15 cellular contexts compared by ENCODE assay signal in genomic region chr20:24499472-24499871, GRCh38. TPM values are rescaled to one million over a fixed set of nuclear protein-coding genes. Genes with fewer than 3 reads are reported as not detected.
DNase-seq lines count a peak whose midpoint lies in the region; ATAC-seq and TF ChIP-seq lines count a peak whose summit lies in the region.
"Had no signal": no experiment of that assay in that cellular context is flagged by ENCODE, and none has a peak within 500 bp of the region (broad histone marks: within the 10 kb centered on the region; RNA-seq: fewer than 3 reads in every experiment).

No MANE protein-coding gene starts in this region.

- H2AFZ ChIP-seq in H9 (ENCODE audit: low read length), result no peak overlapping the region
- H2AFZ ChIP-seq: GM23248 had no signal

- H2BK5ac ChIP-seq in H9 (ENCODE audit: insufficient read length, low read length), result no peak overlapping the region

- no peaks in the 10 kb centered on the region for H3K79me1 ChIP-seq in H9 (ENCODE audit: insufficient read depth, low read depth, low read length, poor library complexity, severe bottlenecking)

- no peak overlapping the region for H2BK20ac ChIP-seq in H9 (ENCODE audit: low read depth, low read length, poor library complexity, severe bottlenecking)

- no peak overlapping the region for H3K4ac ChIP-seq in H9 (ENCODE audit: low read depth, low read length)

- CTCF ChIA-PET in CD4-positive, alpha-beta memory T cell (lab: Charles Lee; ENCODE audit: partially characterized antibody), result no interaction called here

- H3K36me3 Mint-ChIP-seq in H9 (ENCODE audit: insufficient read depth in 1 of 3, low read depth in 3 of 3), result peaks cover 0 to 2% (median 2%) of the 10 kb centered on the region in 3 experiments; a peak in 2 of 7 replicates
- no peaks in the 10 kb centered on the region for H3K36me3 Mint-ChIP-seq in CD4-positive, alpha-beta memory T cell
- H3K36me3 Mint-ChIP-seq: CD8-positive, alpha-beta T cell had no signal

- H3K27ac Mint-ChIP-seq in H9, result no peak overlapping the region
- H3K27ac Mint-ChIP-seq in CD4-positive, alpha-beta memory T cell, result no peak overlapping the region
- H3K27ac Mint-ChIP-seq: CD8-positive, alpha-beta T cell had no signal

- no peaks in the 10 kb centered on the region for H3K9me3 Mint-ChIP-seq in H9
- no peaks in the 10 kb centered on the region for H3K9me3 Mint-ChIP-seq in CD4-positive, alpha-beta memory T cell
- H3K9me3 Mint-ChIP-seq: CD8-positive, alpha-beta T cell had no signal

- intact Hi-C loops in spleen (cut with DNase I; ENCODE audit: low total_unique reads), result no loop called here
- intact Hi-C loops in CD4-positive, alpha-beta memory T cell (cut with micrococcal nuclease), result no loop called here

- no peak overlapping the region for H2AK5ac ChIP-seq in H9 (ENCODE audit: insufficient read length, low read length)

- H2BK120ac ChIP-seq in H9 (ENCODE audit: low read depth, low read length, poor library complexity, severe bottlenecking), result no peak overlapping the region

- H3K23me2 ChIP-seq in H9 (ENCODE audit: insufficient read length, low read depth, low read length, poor library complexity, severe bottlenecking), result no peaks in the 10 kb centered on the region

- H3K27ac ChIP-seq in H9 (ENCODE audit: insufficient read length, low read depth, low read length), result no peak overlapping the region
- H3K27ac ChIP-seq in spleen, result no peak overlapping the region
- H3K27ac ChIP-seq in CD4-positive, alpha-beta memory T cell (ENCODE audit: low read depth, low read length), result no peak overlapping the region
- H3K27ac ChIP-seq: GM23248 had no signal

- no peak overlapping the region for H2BK15ac ChIP-seq in H9 (ENCODE audit: low read depth, low read length)

- H2BK12ac ChIP-seq in H9 (ENCODE audit: insufficient read length, low read depth, low read length), result no peak overlapping the region

- TF ChIP-seq POLR2A in spleen (IDR thresholded peaks at IDR 0.05), result no peak

- no peaks in the 10 kb centered on the region for H3K27me3 Mint-ChIP-seq in H9 (ENCODE audit: low read depth)
- H3K27me3 Mint-ChIP-seq in CD4-positive, alpha-beta memory T cell, result no peaks in the 10 kb centered on the region

- H3K18ac ChIP-seq in H9 (ENCODE audit: insufficient read length, low read depth, low read length), result no peak overlapping the region

- H3K27me3 ChIP-seq in H9 (ENCODE audit: insufficient read depth, low read length) (no peaks in the 10 kb centered on the region), spleen (replicated peaks in 1 of 7) (peaks cover 0 to 8% (median 0%) of the 10 kb centered on the region in 7 donors)
- H3K27me3 ChIP-seq in CD4-positive, alpha-beta memory T cell (ENCODE audit: insufficient read depth, low read length), result no peaks in the 10 kb centered on the region

- H3K14ac ChIP-seq in H9 (ENCODE audit: insufficient read depth, low read length), result no peak overlapping the region

- no peak overlapping the region for H3K4me3 Mint-ChIP-seq in H9
- H3K4me3 Mint-ChIP-seq in CD4-positive, alpha-beta memory T cell, result no peak overlapping the region
- H3K4me3 Mint-ChIP-seq: CD8-positive, alpha-beta T cell had no signal

- H4K91ac ChIP-seq in H9 (ENCODE audit: insufficient read length, low read depth, low read length), result no peak overlapping the region

- ATAC-seq in GM19467 (IDR thresholded peaks at IDR 0.05; ENCODE audit: unreplicated experiment), result no peak
- ATAC-seq: CD8-positive, alpha-beta T cell; GM12878; HCT116 had no signal

- H3K23ac ChIP-seq in H9 (ENCODE audit: insufficient read length, low read depth, low read length), result no peak overlapping the region

- no peak overlapping the region for H3K56ac ChIP-seq in H9 (ENCODE audit: insufficient read length, low read depth, low read length)

- H3K4me2 ChIP-seq in H9 (ENCODE audit: insufficient read depth, insufficient read length, low read length), result no peak overlapping the region

- H4K20me1 ChIP-seq in H9 (ENCODE audit: control insufficient read depth, insufficient read depth, insufficient read length), result no peaks in the 10 kb centered on the region

- no peak for TF ChIP-seq CTCF in H9 (conservative IDR thresholded peaks at IDR 0.05)
- no peak for TF ChIP-seq CTCF in spleen (IDR thresholded peaks at IDR 0.05 in 8 of 11, conservative IDR thresholded peaks at IDR 0.05 in 3 of 11)

- no peak overlapping the region for H4K5ac ChIP-seq in H9 (ENCODE audit: insufficient read length, low read depth, low read length)

- no CpG with 5 or more reads among the region's 6 CpGs for WGBS in H9 (ENCODE audit: extremely low coverage, insufficient read length, low lambda C conversion rate)
- WGBS in spleen, 5 donors, result 84 to 96% (median 92%) methylated on average over 6 of the region's 6 CpGs

- H4K8ac ChIP-seq in H9 (replicated peaks; ENCODE audit: insufficient read length, low read depth, low read length), result no peak overlapping the region

- H3K9me3 ChIP-seq in H9 (ENCODE audit: control insufficient read depth, low read depth, low read length), result no peaks in the 10 kb centered on the region
- H3K9me3 ChIP-seq in spleen, result no peaks in the 10 kb centered on the region
- no peaks in the 10 kb centered on the region for H3K9me3 ChIP-seq in CD4-positive, alpha-beta memory T cell (ENCODE audit: control insufficient read depth in 1 of 2, low read length in 2 of 2)
- H3K9me3 ChIP-seq: Caco-2 had no signal

- H3K4me1 ChIP-seq in H9 (ENCODE audit: insufficient read depth, low read length) (no peaks in the 10 kb centered on the region), spleen (no peaks in the 10 kb centered on the region)
- no peaks in the 10 kb centered on the region for H3K4me1 ChIP-seq in CD4-positive, alpha-beta memory T cell (ENCODE audit: insufficient read depth, low read length)
- H3K4me1 ChIP-seq: Caco-2 had no signal

- H3T11ph ChIP-seq in H9 (ENCODE audit: low read length), result no peak overlapping the region

- DNase-seq in H9, result peak; percentile 2
- peak; percentile 4 for DNase-seq in NCI-H2029 treated with DMSO at 0.1 percent for 48 hours (lab: John Stamatoyannopoulos, UW)
- peak; percentile 19 for DNase-seq in spleen
- DNase-seq in NCI-H510A (lab: John Stamatoyannopoulos, UW), result no peak
- DNase-seq in CD4-positive, alpha-beta memory T cell, result no peak
- DNase-seq: Caco-2; CD8-positive, alpha-beta T cell; DMS153; DND-41; GDM1; GM23248; H7 had no signal

- H3K9ac ChIP-seq in H9 (ENCODE audit: extremely low read depth, insufficient read length, low read length), result no peak overlapping the region
- H3K9ac ChIP-seq: GM23248 had no signal

- no peaks in the 10 kb centered on the region for H3K79me2 ChIP-seq in H9 (ENCODE audit: insufficient read depth, low read length)

- POLR2A ChIA-PET in CD4-positive, alpha-beta memory T cell (lab: Charles Lee; ENCODE audit: partially characterized antibody), result no interaction called here

- H3K4me1 Mint-ChIP-seq in H9, result peaks cover 0 to 10% of the 10 kb centered on the region in 2 experiments; a peak in 2 of 4 replicates
- no peaks in the 10 kb centered on the region for H3K4me1 Mint-ChIP-seq in CD4-positive, alpha-beta memory T cell

- no peaks in the 10 kb centered on the region for H3K36me3 ChIP-seq in spleen
- H3K36me3 ChIP-seq in CD4-positive, alpha-beta memory T cell (ENCODE audit: insufficient read depth, low read length), result no peaks in the 10 kb centered on the region

- no peak overlapping the region for H3K4me3 ChIP-seq in spleen
- H3K4me3 ChIP-seq in CD4-positive, alpha-beta memory T cell (ENCODE audit: low read length in 2 of 2), result no peak overlapping the region
- H3K4me3 ChIP-seq: GM12878, GM23248 had no signal

RNA-seq across cellular contexts. Expression of gene SYNDIG1, which starts 30.0 kb away (rescaled TPM):
- total RNA-seq in H9 (2021) (4.7 and 5.4 TPM in 2 replicates), spleen (1 to 10 TPM in 5 of 7 donors, under 1 TPM in 2; 0.70 to 3.5 (median 1.4) TPM)
- polyA plus RNA-seq in spleen, result 1 to 10 TPM; 1.2 to 1.4 (median 1.2) TPM
- not detected for total RNA-seq in CD4-positive, alpha-beta memory T cell
- polyA plus RNA-seq in CD4-positive, alpha-beta memory T cell, result not detected
- total RNA-seq: Caco-2; CD8-positive, alpha-beta T cell; GM12878 had no signal
- polyA plus RNA-seq: GM12878 had no signal

Comparison
In these comparisons a context has a peak if more than half of its experiments do, and no peak if none do; other contexts are left out.
1. DNase-seq: peak in H9 (single experiment), NCI-H2029 treated with DMSO at 0.1 percent for 48 hours (single experiment) and spleen (single experiment); none in NCI-H510A (single experiment) and CD4-positive, alpha-beta memory T cell (0 of 5).